ENCODE assay signal across 8 cellular contexts in the genomic region with DNA sequence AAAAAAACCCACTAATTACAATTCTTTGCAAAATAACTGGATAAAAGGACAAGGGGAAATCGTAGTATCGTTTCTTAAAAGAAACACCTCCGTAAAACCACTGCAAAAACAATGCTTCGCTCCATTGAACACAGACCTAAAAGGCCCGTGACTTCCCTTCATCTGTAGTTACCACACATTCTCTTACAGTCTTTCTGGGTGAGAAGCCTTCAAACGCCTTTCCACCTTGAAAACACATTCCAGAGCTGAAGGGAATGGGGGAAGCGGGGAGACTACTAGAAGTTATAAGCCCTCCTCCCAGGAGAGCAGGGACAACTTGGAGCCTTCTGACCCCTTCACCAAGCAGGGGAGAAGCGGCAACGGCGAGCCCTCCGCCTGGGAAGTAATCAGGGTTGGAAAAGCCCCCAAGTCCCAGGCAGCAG. TPM values are rescaled to one million over a fixed set of nuclear protein-coding genes. Genes with fewer than 3 reads are reported as not detected.
DNase-seq lines count a peak whose midpoint lies in the region; ATAC-seq and TF ChIP-seq lines count a peak whose summit lies in the region.

No MANE protein-coding gene starts in this region.

- peak overlapping the region; percentile 88 for H3K23ac ChIP-seq in IMR-90 (ENCODE audit: low read depth, low read length)

- peak overlapping the region; percentile 99 for H2AFZ ChIP-seq in IMR-90 (replicated peaks; ENCODE audit: low read length, poor library complexity)

- H3K27ac ChIP-seq in IMR-90 (ENCODE audit: insufficient read depth, low read length): peak overlapping the region; percentile 77

- peak overlapping the region; percentile 94 for H3K4me3 Mint-ChIP-seq in activated CD8-positive, alpha-beta T cell treated with anti-CD3 and anti-CD28 coated beads, Interleukin-2, amount 10 ng/mL, durations not matched to agents 7 days and 5 days

- no peak for TF ChIP-seq CTCF in IMR-90 (conservative IDR thresholded peaks at IDR 0.05; ENCODE audit: low read depth, low read length)
- no peak for TF ChIP-seq CTCF in omental fat pad (IDR thresholded peaks at IDR 0.05)

- peak overlapping the region; percentile 95 for H2AK9ac ChIP-seq in IMR-90 (replicated peaks; ENCODE audit: low read depth, low read length, poor library complexity)

- DNase-seq in NCI-H524 (lab: John Stamatoyannopoulos, UW) (peak; percentile 20 to 50), NCI-H524 treated with DMSO at 0.1 percent for 48 hours (lab: John Stamatoyannopoulos, UW) (no peak), IMR-90 (peak; percentile 21), glomerular visceral epithelial cell (ENCODE audit: extremely low spot score) (peak; percentile 60), omental fat pad (ENCODE audit: low spot score) (no peak), cortex of kidney (lab: John Stamatoyannopoulos, UW) (no peak)
- no peak for DNase-seq in activated CD8-positive, alpha-beta T cell treated with anti-CD3 and anti-CD28 coated beads, Interleukin-2, amount 10 ng/mL, durations not matched to agents 7 days and 5 days

- no CpG with 5 or more reads among the region's 11 CpGs for WGBS in IMR-90 (ENCODE audit: extremely low coverage in 2 of 2, insufficient read length in 1 of 2), 2 experiments

- peaks cover 4% of the 10 kb centered on the region; the same call in 1 of the 2 replicates for H3K9me1 ChIP-seq in IMR-90 (ENCODE audit: insufficient read depth, low read length)

- no peaks in the 10 kb centered on the region for H3K27me3 Mint-ChIP-seq in activated CD8-positive, alpha-beta T cell treated with anti-CD3 and anti-CD28 coated beads, Interleukin-2, amount 10 ng/mL, durations not matched to agents 7 days and 5 days (ENCODE audit: low read depth)

- H2BK15ac ChIP-seq in IMR-90 (ENCODE audit: low read depth, low read length): peak overlapping the region; percentile 11; the same call in 1 of the 3 replicates

- POLR2A ChIA-PET in IMR-90 (lab: Charles Lee; ENCODE audit: unreplicated experiment): interaction anchor here (1.0 kb wide), 1 partner anchor 16 kb away, joined by 3 read pairs; no protein-coding TSS in a partner anchor
- POLR2A ChIA-PET in activated CD8-positive, alpha-beta T cell treated with anti-CD3 and anti-CD28 coated beads, Interleukin-2, amount 10 ng/mL, durations not matched to agents 7 days and 5 days (lab: Charles Lee): interaction anchor here (0.6 to 2.2 kb wide), 5 partner anchors 83 to 446 kb away, joined by 3 to 17 read pairs (median 4); partner anchors contain the start of genes COPS2 and EID1

- peak overlapping the region; percentile 82 for H3K56ac ChIP-seq in IMR-90 (ENCODE audit: extremely low read depth, insufficient read depth, low read length)

- H3K4ac ChIP-seq in IMR-90 (ENCODE audit: low read depth, low read length): peak overlapping the region; percentile 87

- TF ChIP-seq POLR2A in IMR-90 (IDR thresholded peaks at IDR 0.05; ENCODE audit: low read depth, low read length): no peak

- peak; percentile 35 for ATAC-seq in GM21619 (IDR thresholded peaks at IDR 0.05; ENCODE audit: unreplicated experiment)
- peak; percentile 31 for ATAC-seq in IMR-90 (ENCODE audit: low read depth)
- peak; percentile 16 for ATAC-seq in activated CD8-positive, alpha-beta T cell treated with anti-CD3 and anti-CD28 coated beads, Interleukin-2, amount 10 ng/mL, durations not matched to agents 7 days and 5 days
- ATAC-seq in omental fat pad (ENCODE audit: low FRiP score): peak; percentile 37

- H4K20me1 ChIP-seq in IMR-90 (ENCODE audit: insufficient read depth, low read length): peaks cover 13% of the 10 kb centered on the region; the same call in 1 of the 2 replicates

- no peak overlapping the region for H2AK5ac ChIP-seq in IMR-90 (ENCODE audit: low read depth, low read length)

- H3K36me3 ChIP-seq in IMR-90 (ENCODE audit: control insufficient read depth, insufficient read depth, low read length): peaks cover 4% of the 10 kb centered on the region

- H4K91ac ChIP-seq in IMR-90 (ENCODE audit: insufficient read depth, low read depth, low read length): peak overlapping the region; percentile 59

- H3K4me1 ChIP-seq in IMR-90 (ENCODE audit: control insufficient read depth, insufficient read depth, low read length): no peaks in the 10 kb centered on the region

- H3K9me3 ChIP-seq in IMR-90 (ENCODE audit: control insufficient read depth, insufficient read depth, low read length): peaks cover 3% of the 10 kb centered on the region

- dilution Hi-C loops in IMR-90 (cut with HindIII; ENCODE audit: low sequenced_read_pairs, unreplicated experiment): no loop called here

- intact Hi-C loops in IMR-90 (cut with micrococcal nuclease): loop anchor here (5.0 kb wide), 5 partner anchors 37 to 377 kb away; partner anchors contain the start of gene FGF7

- H3K4me1 Mint-ChIP-seq in activated CD8-positive, alpha-beta T cell treated with anti-CD3 and anti-CD28 coated beads, Interleukin-2, amount 10 ng/mL, durations not matched to agents 7 days and 5 days (ENCODE audit: low read depth): peaks cover 24% of the 10 kb centered on the region

- TF ChIP-seq RAD21 in IMR-90 (IDR thresholded peaks at IDR 0.05; ENCODE audit: low read length): no peak

- peak overlapping the region; percentile 7 to 87; a peak in 3 of 4 replicates for H4K8ac ChIP-seq in IMR-90 (ENCODE audit: low read depth in 2 of 2, low read length in 2 of 2)

- no TSS peak for BruUV-seq in IMR-90 (replicated peaks; lab: Mats Ljungman, UMichigan)

- no peak overlapping the region for H2BK20ac ChIP-seq in IMR-90 (ENCODE audit: low read depth, low read length)

- peak overlapping the region; percentile 97 for H3K4me3 ChIP-seq in IMR-90 (ENCODE audit: insufficient read depth, low read depth, low read length)

- peak overlapping the region; percentile 94 for H3K4me2 ChIP-seq in IMR-90 (ENCODE audit: low read depth, low read length)

- peak overlapping the region; percentile 47; the same call in 1 of the 2 replicates for H4K5ac ChIP-seq in IMR-90 (ENCODE audit: low read depth, low read length)

- H3K79me1 ChIP-seq in IMR-90 (ENCODE audit: low read depth in 1 of 2, low read length in 2 of 2): peaks cover 0 to 25% of the 10 kb centered on the region in 2 experiments; a peak in 2 of 4 replicates

- peak overlapping the region; percentile 40 for H3K18ac ChIP-seq in IMR-90 (ENCODE audit: low read depth, low read length)

- peak overlapping the region; percentile 84 for H3K27ac Mint-ChIP-seq in activated CD8-positive, alpha-beta T cell treated with anti-CD3 and anti-CD28 coated beads, Interleukin-2, amount 10 ng/mL, durations not matched to agents 7 days and 5 days

- H3K9me3 Mint-ChIP-seq in activated CD8-positive, alpha-beta T cell treated with anti-CD3 and anti-CD28 coated beads, Interleukin-2, amount 10 ng/mL, durations not matched to agents 7 days and 5 days (ENCODE audit: insufficient read depth): no peaks in the 10 kb centered on the region

- no peaks in the 10 kb centered on the region for H3K36me3 Mint-ChIP-seq in activated CD8-positive, alpha-beta T cell treated with anti-CD3 and anti-CD28 coated beads, Interleukin-2, amount 10 ng/mL, durations not matched to agents 7 days and 5 days (ENCODE audit: low read depth)

- peak overlapping the region; percentile 96 for H3K14ac ChIP-seq in IMR-90 (replicated peaks; ENCODE audit: low read depth, low read length)

- peak overlapping the region; percentile 75 for H2BK5ac ChIP-seq in IMR-90 (ENCODE audit: low read depth, low read length, poor library complexity, severe bottlenecking)

- in situ Hi-C loops in IMR-90 (cut with MboI; ENCODE audit: low sequenced_read_pairs): no loop called here

- no peaks in the 10 kb centered on the region for H3K27me3 ChIP-seq in IMR-90 (ENCODE audit: control insufficient read depth, insufficient read depth, low read length)

- CTCF ChIA-PET in IMR-90 (lab: Yijun Ruan, JAX): interaction anchor here (1.3 to 1.9 kb wide), 2 partner anchors 15 to 70 kb away, joined by 3 to 4 read pairs; no protein-coding TSS in a partner anchor
- CTCF ChIA-PET in activated CD8-positive, alpha-beta T cell treated with anti-CD3 and anti-CD28 coated beads, Interleukin-2, amount 10 ng/mL, durations not matched to agents 7 days and 5 days (lab: Charles Lee): interaction anchor here (0.9 to 3.4 kb wide), 10 partner anchors 11 to 426 kb away, joined by 3 to 15 read pairs (median 6); partner anchors contain the start of gene EID1

- peak overlapping the region; percentile 54 for H2BK120ac ChIP-seq in IMR-90 (ENCODE audit: low read depth, low read length)

- peak overlapping the region; percentile 99 for H3K9ac ChIP-seq in IMR-90 (ENCODE audit: low read depth, low read length)

TF ChIP-seq in IMR-90, 13 proteins besides CTCF, POLR2A, EP300 and RAD21:
- TF ChIP-seq BHLHE40 (IDR thresholded peaks at IDR 0.05; ENCODE audit: low read depth, low read length) (peak; percentile 28; the same call in 1 of the 2 replicates), MAZ (IDR thresholded peaks at IDR 0.05; ENCODE audit: borderline replicate concordance, low read depth, low read length) (no peak)
TF ChIP-seq in IMR-90: peak in this region for 1.

RNA-seq across cellular contexts. Expression of gene SECISBP2L, which starts 0.5 kb away (rescaled TPM):
- total RNA-seq in IMR-90 (2012; rRNA removed): 34.1 and 45.0 TPM in 2 replicates
- polyA plus RNA-seq in IMR-90 (2012; rRNA removed): 10.4 and 13.1 TPM in 2 replicates
- 2.9 and 4.7 TPM in 2 replicates for polyA plus RNA-seq in IMR-90 (2012; cell fraction: cytosol; rRNA removed)
- polyA plus RNA-seq in IMR-90 (2012; cell fraction: nucleus; rRNA removed; ENCODE audit: low replicate concordance): 14.0 and 29.6 TPM in 2 replicates
- 10 to 100 TPM; 28.3 to 29.2 TPM for total RNA-seq in activated CD8-positive, alpha-beta T cell treated with anti-CD3 and anti-CD28 coated beads, Interleukin-2, amount 10 ng/mL, durations not matched to agents 7 days and 5 days
- 10 to 100 TPM; 31.0 to 56.7 (median 50.0) TPM for total RNA-seq in omental fat pad

Comparison
In these comparisons a context has a peak if more than half of its experiments do, and no peak if none do; other contexts are left out.
1. DNase-seq: peak in NCI-H524 (2 of 2), IMR-90 (single experiment) and glomerular visceral epithelial cell (single experiment); none in NCI-H524 treated with DMSO at 0.1 percent for 48 hours (single experiment), activated CD8-positive, alpha-beta T cell treated with anti-CD3 and anti-CD28 coated beads, Interleukin-2, amount 10 ng/mL, durations not matched to agents 7 days and 5 days (single experiment), omental fat pad (single experiment) and cortex of kidney (single experiment).
2. Peak in every context shown above with its lines, with median percentiles within 50 percentile points of each other: ATAC-seq.